In the genomic region with DNA sequence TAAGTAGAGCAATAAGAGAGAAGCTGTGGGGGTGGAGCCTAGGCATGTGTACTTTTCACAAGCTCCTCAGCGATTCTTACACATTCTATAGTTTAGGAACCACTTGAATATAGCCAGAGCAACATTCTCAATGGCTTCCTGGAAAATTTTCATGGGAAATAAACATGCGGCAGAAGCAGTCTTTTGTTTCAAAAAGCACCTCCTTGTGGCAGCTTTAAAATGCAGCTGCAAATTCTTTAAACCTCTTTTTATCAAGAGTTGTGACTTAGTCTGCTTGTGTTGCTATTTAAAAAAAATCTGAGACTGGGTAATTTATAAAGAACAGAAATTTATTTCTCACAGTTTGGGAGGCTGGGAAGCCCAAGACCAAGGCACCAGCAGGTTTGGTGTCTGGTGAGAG, we compare ENCODE assay signal across 18 cellular contexts. TPM values are rescaled to one million over a fixed set of nuclear protein-coding genes. Genes with fewer than 3 reads are reported as not detected.
DNase-seq lines count a peak whose midpoint lies in the region; ATAC-seq, FAIRE-seq and TF ChIP-seq lines count a peak whose summit lies in the region.
"Had no signal": no experiment of that assay in that cellular context is flagged by ENCODE, and none has a peak within 500 bp of the region (broad histone marks: within the 10 kb centered on the region; RNA-seq: fewer than 3 reads in every experiment).

No MANE protein-coding gene starts in this region.

- H3K4me2 ChIP-seq in astrocyte (ENCODE audit: low read length) = no peak overlapping the region

- H3K9ac ChIP-seq in astrocyte (ENCODE audit: low read length) = no peak overlapping the region
- H3K9ac ChIP-seq: parathyroid adenoma had no signal

- POLR2A ChIA-PET in activated CD4-positive, alpha-beta memory T cell treated with anti-CD3 and anti-CD28 coated beads, Interleukin-2, amount 10 ng/mL, durations not matched to agents 7 days and 5 days (lab: Charles Lee) = no interaction called here

- ATAC-seq in HG03025 (IDR thresholded peaks at IDR 0.05; ENCODE audit: low FRiP score, unreplicated experiment) (no peak), HG03354 (IDR thresholded peaks at IDR 0.05; ENCODE audit: poor library complexity, severe bottlenecking, unreplicated experiment) (no peak)

- intact Hi-C loops in cardiac septum (cut with DNase I) = no loop called here

- H4K20me1 ChIP-seq in astrocyte (ENCODE audit: insufficient read depth, low read length) = no peaks in the 10 kb centered on the region

- H3K4me3 ChIP-seq in cardiac muscle cell (no peak overlapping the region), astrocyte (ENCODE audit: insufficient read depth, low read depth, low read length) (no peak overlapping the region)
- H3K4me3 ChIP-seq: transverse colon had no signal

- H3K79me2 ChIP-seq in astrocyte (ENCODE audit: insufficient read depth, low read length) = no peaks in the 10 kb centered on the region
- H3K79me2 ChIP-seq: parathyroid adenoma had no signal

- no peak overlapping the region for H2AFZ ChIP-seq in astrocyte (ENCODE audit: low read depth, low read length)
- H2AFZ ChIP-seq: parathyroid adenoma had no signal

- H3K4me1 ChIP-seq in cardiac muscle cell (ENCODE audit: low read depth) = no peaks in the 10 kb centered on the region
- no peaks in the 10 kb centered on the region for H3K4me1 ChIP-seq in astrocyte (ENCODE audit: insufficient read depth, low read length)
- H3K4me1 ChIP-seq: parathyroid adenoma, transverse colon had no signal

- H3K36me3 ChIP-seq in cardiac muscle cell (no peaks in the 10 kb centered on the region), astrocyte (ENCODE audit: insufficient read depth, low read length) (no peaks in the 10 kb centered on the region)
- H3K36me3 ChIP-seq: transverse colon had no signal

- TF ChIP-seq CTCF in cardiac muscle cell (IDR thresholded peaks at IDR 0.05; ENCODE audit: low read depth, low read length) = peak; percentile 18
- TF ChIP-seq CTCF in astrocyte (IDR thresholded peaks at IDR 0.05; ENCODE audit: insufficient read depth, low read depth, low read length) = peak; percentile 34

- CTCF ChIA-PET in activated CD4-positive, alpha-beta memory T cell treated with anti-CD3 and anti-CD28 coated beads, Interleukin-2, amount 10 ng/mL, durations not matched to agents 7 days and 5 days (lab: Charles Lee) = interaction anchor here (0.9 kb wide), 1 partner anchor 254 kb away, joined by 3 read pairs; no protein-coding TSS in a partner anchor

- H3K4me1 Mint-ChIP-seq in astrocyte (ENCODE audit: low read depth, unreplicated experiment) = no peaks in the 10 kb centered on the region
- H3K4me1 Mint-ChIP-seq in activated CD4-positive, alpha-beta memory T cell treated with anti-CD3 and anti-CD28 coated beads, Interleukin-2, amount 10 ng/mL, durations not matched to agents 7 days and 5 days = no peaks in the 10 kb centered on the region

- peaks cover 2% of the 10 kb centered on the region for H3K9me3 Mint-ChIP-seq in astrocyte (ENCODE audit: unreplicated experiment)
- no peaks in the 10 kb centered on the region for H3K9me3 Mint-ChIP-seq in activated CD4-positive, alpha-beta memory T cell treated with anti-CD3 and anti-CD28 coated beads, Interleukin-2, amount 10 ng/mL, durations not matched to agents 7 days and 5 days

- DNase-seq in cardiac muscle cell (ENCODE audit: low read depth in 1 of 2, low spot score in 1 of 2) = peak in 1 of 2 donors; percentile 18
- DNase-seq in cardiac septum (ENCODE audit: low spot score) = no peak
- DNase-seq in astrocyte (ENCODE audit: low read depth) = no peak
- peak; percentile 12 for DNase-seq in inferior parietal cortex (ENCODE audit: extremely low spot score)
- DNase-seq in H54 (ENCODE audit: insufficient read length, low spot score) = no peak
- DNase-seq in activated CD4-positive, alpha-beta memory T cell treated with anti-CD3 and anti-CD28 coated beads, Interleukin-2, amount 10 ng/mL, durations not matched to agents 7 days and 5 days = no peak
- DNase-seq: activated CD4-positive, alpha-beta memory T cell treated with anti-CD3 and anti-CD28 coated beads for 36 hours; caudate nucleus; erythroblast; NCI-H1105 treated with DMSO at 0.1 percent for 48 hours; stimulated activated CD4-positive, alpha-beta T cell treated with anti-CD3 and anti-CD28 coated beads, Interleukin-15, amount 100 ng/mL, for 24 hours; transverse colon had no signal

- H3K27me3 Mint-ChIP-seq in astrocyte (ENCODE audit: low read depth, unreplicated experiment) = peaks cover 27% of the 10 kb centered on the region
- H3K27me3 Mint-ChIP-seq in activated CD4-positive, alpha-beta memory T cell treated with anti-CD3 and anti-CD28 coated beads, Interleukin-2, amount 10 ng/mL, durations not matched to agents 7 days and 5 days = peaks cover 46% of the 10 kb centered on the region

- FAIRE-seq in astrocyte (lab: Jason Lieb, UNC) = no peak
- FAIRE-seq in H54 (lab: Jason Lieb, UNC) = no peak

- H3K36me3 Mint-ChIP-seq in astrocyte (ENCODE audit: low read depth, unreplicated experiment) = no peaks in the 10 kb centered on the region
- H3K36me3 Mint-ChIP-seq in activated CD4-positive, alpha-beta memory T cell treated with anti-CD3 and anti-CD28 coated beads, Interleukin-2, amount 10 ng/mL, durations not matched to agents 7 days and 5 days (ENCODE audit: low read depth) = no peaks in the 10 kb centered on the region
- H3K36me3 Mint-ChIP-seq: activated CD4-positive, alpha-beta memory T cell treated with anti-CD3 and anti-CD28 coated beads for 36 hours had no signal

- H3K27me3 ChIP-seq in cardiac muscle cell = peaks cover 37% of the 10 kb centered on the region
- peaks cover 26% of the 10 kb centered on the region for H3K27me3 ChIP-seq in astrocyte (ENCODE audit: insufficient read depth, low read length)

- H3K27ac Mint-ChIP-seq in astrocyte (ENCODE audit: unreplicated experiment) = no peak overlapping the region
- no peak overlapping the region for H3K27ac Mint-ChIP-seq in activated CD4-positive, alpha-beta memory T cell treated with anti-CD3 and anti-CD28 coated beads, Interleukin-2, amount 10 ng/mL, durations not matched to agents 7 days and 5 days
- H3K27ac Mint-ChIP-seq: activated CD4-positive, alpha-beta memory T cell treated with anti-CD3 and anti-CD28 coated beads for 36 hours; activated T-helper 2 cell treated with anti-CD3 and anti-CD28 coated beads, Interferon-gamma antibody, Interleukin-2, Interleukin-4, amounts not matched to agents 10 μg/mL and 5 μg/mL and 100 μg/mL, durations not matched to agents 14 hours and 24 hours and 36 hours had no signal

- no peak overlapping the region for H3K27ac ChIP-seq in cardiac muscle cell
- no peak overlapping the region for H3K27ac ChIP-seq in astrocyte (ENCODE audit: low read depth, low read length)
- H3K27ac ChIP-seq: parathyroid adenoma, RWPE1, transverse colon had no signal

- H3K4me3 Mint-ChIP-seq in astrocyte (ENCODE audit: unreplicated experiment) = no peak overlapping the region
- no peak overlapping the region for H3K4me3 Mint-ChIP-seq in activated CD4-positive, alpha-beta memory T cell treated with anti-CD3 and anti-CD28 coated beads, Interleukin-2, amount 10 ng/mL, durations not matched to agents 7 days and 5 days
- H3K4me3 Mint-ChIP-seq: activated CD4-positive, alpha-beta memory T cell treated with anti-CD3 and anti-CD28 coated beads for 36 hours had no signal

- H3K9me3 ChIP-seq in cardiac muscle cell (ENCODE audit: low read depth) (no peaks in the 10 kb centered on the region), astrocyte (ENCODE audit: insufficient read depth, low read depth, low read length) (no peaks in the 10 kb centered on the region)
- H3K9me3 ChIP-seq: transverse colon had no signal

- no peak for TF ChIP-seq POLR2A in H54 (IDR thresholded peaks at IDR 0.05; ENCODE audit: low read depth, low read length)

RNA-seq across cellular contexts. Expression of gene NKX2-2, which starts 23.8 kb away (rescaled TPM):
- total RNA-seq in cardiac muscle cell (not detected in 2 replicates), cardiac septum (0.11 TPM), astrocyte (not detected in 2 replicates)
- not detected in 2 replicates for polyA plus RNA-seq in cardiac muscle cell
- total RNA-seq in activated CD4-positive, alpha-beta memory T cell treated with anti-CD3 and anti-CD28 coated beads, Interleukin-2, amount 10 ng/mL, durations not matched to agents 7 days and 5 days = not detected
- total RNA-seq: activated CD4-positive, alpha-beta memory T cell treated with anti-CD3 and anti-CD28 coated beads for 36 hours; activated T-helper 2 cell treated with anti-CD3 and anti-CD28 coated beads, Interferon-gamma antibody, Interleukin-2, Interleukin-4, amounts not matched to agents 10 μg/mL and 5 μg/mL and 100 μg/mL, durations not matched to agents 14 hours and 24 hours and 36 hours; mesenteric fat pad had no signal
